In genomic region chr7:4626318-4626845, GRCh38 we compare ENCODE assay signal across 21 cellular contexts. TPM values are rescaled to one million over a fixed set of nuclear protein-coding genes. Genes with fewer than 3 reads are reported as not detected.
DNase-seq lines count a peak whose midpoint lies in the region; ATAC-seq, FAIRE-seq and TF ChIP-seq lines count a peak whose summit lies in the region.
"Had no signal": no experiment of that assay in that cellular context is flagged by ENCODE, and none has a peak within 500 bp of the region (broad histone marks: within the 10 kb centered on the region; RNA-seq: fewer than 3 reads in every experiment).

No MANE protein-coding gene starts in this region.

- intact Hi-C loops in right cardiac atrium (cut with DNase I) (no loop called here), Right ventricle myocardium inferior (cut with DNase I) (no loop called here), K562 (cut with micrococcal nuclease) (no loop called here), HepG2 (cut with micrococcal nuclease; ENCODE audit: unreplicated experiment) (no loop called here)

- FAIRE-seq in K562 (lab: Jason Lieb, UNC) (no peak), HepG2 (lab: Jason Lieb, UNC) (no peak)
- FAIRE-seq: A204.1, GM12892, GM18507, H1 had no signal

- H3K36me3 Mint-ChIP-seq in nephron progenitor cell (ENCODE audit: low read depth) = no peaks in the 10 kb centered on the region
- peaks cover 1% of the 10 kb centered on the region for H3K36me3 Mint-ChIP-seq in activated CD8-positive, alpha-beta memory T cell treated with anti-CD3 and anti-CD28 coated beads, Interleukin-2, amount 10 ng/mL, durations not matched to agents 7 days and 5 days

- no peak overlapping the region for H3K27ac Mint-ChIP-seq in nephron progenitor cell
- no peak overlapping the region for H3K27ac Mint-ChIP-seq in activated CD8-positive, alpha-beta memory T cell treated with anti-CD3 and anti-CD28 coated beads, Interleukin-2, amount 10 ng/mL, durations not matched to agents 7 days and 5 days
- H3K27ac Mint-ChIP-seq: CD4-positive, alpha-beta T cell; H9 had no signal

- H3K4me3 ChIP-seq in right cardiac atrium (ENCODE audit: low read length) = no peak overlapping the region
- H3K4me3 ChIP-seq in K562 = no peak overlapping the region
- no peak overlapping the region for H3K4me3 ChIP-seq in HepG2 (replicated peaks in 1 of 3; ENCODE audit: insufficient read depth in 1 of 3, low read depth in 2 of 3, low read length in 3 of 3)

- H4K20me1 ChIP-seq in K562 (replicated peaks; ENCODE audit: control insufficient read depth, insufficient read depth, low read length) = no peaks in the 10 kb centered on the region
- H4K20me1 ChIP-seq in HepG2 (ENCODE audit: insufficient read depth, low read length) = no peaks in the 10 kb centered on the region

- peak in 2 of 3 experiments; percentile 15 to 21; a peak in 1 of 6 replicates for TF ChIP-seq CTCF in K562 (IDR thresholded peaks at IDR 0.05 in 2 of 3, conservative IDR thresholded peaks at IDR 0.05 in 1 of 3; ENCODE audit: insufficient read depth in 2 of 3, low read depth in 1 of 3, low read length in 3 of 3)
- TF ChIP-seq CTCF in HepG2 (CRISPR knock-in tag; IDR thresholded peaks at IDR 0.05) = no peak
- no peak for TF ChIP-seq CTCF in nephron progenitor cell (IDR thresholded peaks at IDR 0.05)

- H2AFZ ChIP-seq in K562 (ENCODE audit: low read depth, low read length) (no peak overlapping the region), HepG2 (ENCODE audit: low read length) (no peak overlapping the region)

- no peaks in the 10 kb centered on the region for H3K36me3 ChIP-seq in K562 (ENCODE audit: control insufficient read depth, insufficient read depth, low read length)
- H3K36me3 ChIP-seq in HepG2 (replicated peaks in 1 of 2; ENCODE audit: control insufficient read depth in 1 of 2, insufficient read depth in 2 of 2, low read length in 2 of 2) = no peaks in the 10 kb centered on the region

- no peaks in the 10 kb centered on the region for H3K27me3 ChIP-seq in right cardiac atrium (ENCODE audit: control insufficient read depth, insufficient read depth)
- no peaks in the 10 kb centered on the region; a peak in 1 of 5 replicates for H3K27me3 ChIP-seq in K562 (ENCODE audit: control insufficient read depth in 2 of 2, insufficient read depth in 2 of 2, low read length in 2 of 2)
- H3K27me3 ChIP-seq in HepG2 (ENCODE audit: control insufficient read depth in 1 of 2, insufficient read depth in 2 of 2, low read length in 2 of 2) = no peaks in the 10 kb centered on the region

- H3K4me3 Mint-ChIP-seq in nephron progenitor cell = no peak overlapping the region
- H3K4me3 Mint-ChIP-seq in activated CD8-positive, alpha-beta memory T cell treated with anti-CD3 and anti-CD28 coated beads, Interleukin-2, amount 10 ng/mL, durations not matched to agents 7 days and 5 days = no peak overlapping the region
- H3K4me3 Mint-ChIP-seq: CD4-positive, alpha-beta T cell; H9 had no signal

- no peak overlapping the region for H3K4me2 ChIP-seq in K562 (ENCODE audit: insufficient read depth, low read length)
- H3K4me2 ChIP-seq in HepG2 (ENCODE audit: low read depth, low read length) = no peak overlapping the region

- peaks cover 10% of the 10 kb centered on the region for H3K4me1 Mint-ChIP-seq in nephron progenitor cell
- H3K4me1 Mint-ChIP-seq in activated CD8-positive, alpha-beta memory T cell treated with anti-CD3 and anti-CD28 coated beads, Interleukin-2, amount 10 ng/mL, durations not matched to agents 7 days and 5 days = no peaks in the 10 kb centered on the region

- CTCF ChIA-PET in K562 (lab: Yijun Ruan, JAX; ENCODE audit: low intra/inter-chr PET ratio) (no interaction called here), HepG2 (lab: Yijun Ruan, JAX; ENCODE audit: low intra/inter-chr PET ratio, low total read pairs) (no interaction called here)
- CTCF ChIA-PET in activated CD8-positive, alpha-beta memory T cell treated with anti-CD3 and anti-CD28 coated beads, Interleukin-2, amount 10 ng/mL, durations not matched to agents 7 days and 5 days (lab: Charles Lee) = no interaction called here

- in situ Hi-C loops in K562 (cut with MboI) (no loop called here), HepG2 (cut with HindIII; ENCODE audit: extremely low pct_ligation_motif_present, low pct_unique_long_range_greater_than_20kb) (no loop called here)

- no peaks in the 10 kb centered on the region for H3K79me2 ChIP-seq in K562 (ENCODE audit: control insufficient read depth, insufficient read depth, low read length)
- no peaks in the 10 kb centered on the region for H3K79me2 ChIP-seq in HepG2 (ENCODE audit: insufficient read depth, low read length)

- BruUV-seq in K562 (replicated peaks; lab: Mats Ljungman, UMichigan) (no TSS peak), HepG2 (replicated peaks; lab: Mats Ljungman, UMichigan) (no TSS peak)

- no peak for ATAC-seq in right cardiac atrium
- no peak for ATAC-seq in Right ventricle myocardium inferior
- ATAC-seq in K562 = peak; percentile 78
- ATAC-seq in HepG2 = peak; percentile 56; the same call in 1 of the 3 replicates
- ATAC-seq in HG03095 (IDR thresholded peaks at IDR 0.05; ENCODE audit: unreplicated experiment) = no peak
- no peak for ATAC-seq in activated CD8-positive, alpha-beta memory T cell treated with anti-CD3 and anti-CD28 coated beads, Interleukin-2, amount 10 ng/mL, durations not matched to agents 7 days and 5 days

- TF ChIP-seq POLR2A in K562 (conservative IDR thresholded peaks at IDR 0.05) (no peak), HepG2 (IDR thresholded peaks at IDR 0.05; ENCODE audit: insufficient read depth in 1 of 2, low read depth in 2 of 2, low read length in 2 of 2) (no peak)

- peaks cover 12% of the 10 kb centered on the region for H3K27me3 Mint-ChIP-seq in nephron progenitor cell (ENCODE audit: low read depth, poor library complexity)
- H3K27me3 Mint-ChIP-seq in activated CD8-positive, alpha-beta memory T cell treated with anti-CD3 and anti-CD28 coated beads, Interleukin-2, amount 10 ng/mL, durations not matched to agents 7 days and 5 days = no peaks in the 10 kb centered on the region
- H3K27me3 Mint-ChIP-seq: CD4-positive, alpha-beta T cell had no signal

- TF ChIP-seq RAD21 in K562 (CRISPR knock-in tag; conservative IDR thresholded peaks at IDR 0.05 in 1 of 2, IDR thresholded peaks at IDR 0.05 in 1 of 2) (no peak; a peak in 1 of 4 replicates), HepG2 (CRISPR knock-in tag; IDR thresholded peaks at IDR 0.05) (no peak)

- H3K9me3 ChIP-seq in right cardiac atrium (ENCODE audit: control insufficient read depth, low read length) (no peaks in the 10 kb centered on the region), K562 (replicated peaks; ENCODE audit: control insufficient read depth, insufficient read depth, low read depth, low read length) (peaks cover 6% of the 10 kb centered on the region; the same call in 1 of the 2 replicates), HepG2 (ENCODE audit: low read length) (peaks cover 9% of the 10 kb centered on the region)

- 86% methylated on average over 5 of the region's 5 CpGs for WGBS in right cardiac atrium
- 29% methylated on average over 5 of the region's 5 CpGs for WGBS in K562 (ENCODE audit: insufficient coverage, low coverage, missing lambda C conversion rate)
- WGBS in HepG2 (ENCODE audit: low lambda C conversion rate) = 75% methylated on average over 5 of the region's 5 CpGs

- no peak for TF ChIP-seq EP300 in K562 (IDR thresholded peaks at IDR 0.05; ENCODE audit: low read length)
- TF ChIP-seq EP300 in HepG2 (IDR thresholded peaks at IDR 0.05; ENCODE audit: low read depth in 2 of 2, low read length in 2 of 2) = no peak
- TF ChIP-seq EP300 in HepG2 (CRISPR knock-in tag; IDR thresholded peaks at IDR 0.05; ENCODE audit: borderline replicate concordance) = no peak

- POLR2A ChIA-PET in K562 (lab: Yijun Ruan, JAX) = interaction anchor here (0.6 to 1.0 kb wide), 2 partner anchors 57 to 67 kb away, joined by 3 read pairs; no protein-coding TSS in a partner anchor
- POLR2A ChIA-PET in HepG2 (lab: Yijun Ruan, JAX) = no interaction called here

- H3K9me1 ChIP-seq in K562 (ENCODE audit: control insufficient read depth, insufficient read depth, low read length) = no peaks in the 10 kb centered on the region

- H3K27ac ChIP-seq in right cardiac atrium (ENCODE audit: low read length) = peak overlapping the region; percentile 1
- no peak overlapping the region for H3K27ac ChIP-seq in K562 (ENCODE audit: extremely low read depth, low read depth, low read length)
- H3K27ac ChIP-seq in HepG2 (ENCODE audit: extremely low read length, insufficient read depth, low read length) = no peak overlapping the region
- H3K27ac ChIP-seq: C4-2B, HL-60 had no signal

- DNase-seq in right cardiac atrium = no peak
- no peak for DNase-seq in Right ventricle myocardium inferior (ENCODE audit: missing footprints)
- DNase-seq in K562 (ENCODE audit: extremely low read depth in 1 of 4, low spot score in 3 of 4) = no peak
- DNase-seq in HepG2 (ENCODE audit: low spot score) = no peak
- DNase-seq in nephron progenitor cell = no peak
- DNase-seq in activated CD8-positive, alpha-beta memory T cell treated with anti-CD3 and anti-CD28 coated beads, Interleukin-2, amount 10 ng/mL, durations not matched to agents 7 days and 5 days = no peak
- DNase-seq: ACHN; AML-193; CD4-positive, alpha-beta T cell; DMS153; DMS79; GDM1; H9; IMR-90 had no signal

- H3K9ac ChIP-seq in K562 (ENCODE audit: insufficient read depth in 1 of 2, low read depth in 2 of 2, low read length in 2 of 2) (no peak overlapping the region), HepG2 (ENCODE audit: insufficient read depth, low read depth, low read length) (no peak overlapping the region)

- H3K4me1 ChIP-seq in right cardiac atrium (ENCODE audit: control insufficient read depth, insufficient read depth, low read length) (no peaks in the 10 kb centered on the region), K562 (replicated peaks in 1 of 2; ENCODE audit: control insufficient read depth in 2 of 2, insufficient read depth in 2 of 2, low read length in 2 of 2) (peaks cover 0 to 13% of the 10 kb centered on the region in 2 experiments; a peak in 4 of 5 replicates), HepG2 (ENCODE audit: insufficient read depth, low read length) (peaks cover 25% of the 10 kb centered on the region)

- H3K9me3 Mint-ChIP-seq in nephron progenitor cell = peaks cover 28% of the 10 kb centered on the region
- H3K9me3 Mint-ChIP-seq in activated CD8-positive, alpha-beta memory T cell treated with anti-CD3 and anti-CD28 coated beads, Interleukin-2, amount 10 ng/mL, durations not matched to agents 7 days and 5 days (ENCODE audit: low read depth) = peaks cover 2% of the 10 kb centered on the region
- H3K9me3 Mint-ChIP-seq: CD4-positive, alpha-beta T cell had no signal

RNA-seq across cellular contexts. Expression of gene FOXK1, which starts 55.7 kb away (rescaled TPM):
- total RNA-seq in right cardiac atrium (10 to 100 TPM; 15.4 to 22.4 (median 20.3) TPM), Right ventricle myocardium inferior (16.8 TPM), K562 (2014; rRNA removed) (17.0 and 19.5 TPM in 2 replicates), K562 (2014; rRNA removed; fragmentation: Illumina TruSeq; extraction: Trizol) (8.1 and 9.1 TPM in 2 replicates), K562 (2015; rRNA removed; fragmentation: Illumina TruSeq; extraction: Trizol) (8.5 and 9.1 TPM in 2 replicates), K562 (2021) (42.2 and 45.5 TPM in 2 replicates), HepG2 (2016; rRNA removed; fragmentation: Illumina TruSeq; extraction: Trizol) (8.8 and 9.7 TPM in 2 replicates)
- polyA plus RNA-seq in right cardiac atrium (10.9 TPM), K562 (2011; rRNA removed) (2.9 and 4.2 TPM in 2 replicates), K562 (2014; fragmentation: Illumina TruSeq; extraction: Trizol) (5.0 and 6.8 TPM in 2 replicates), K562 (2014; fragmentation: Nextera tagmentation; extraction: Ambion mirVana) (under 1 TPM; 0.32 to 0.34 TPM), K562 (2014; rRNA removed) (11.8 TPM in 2 replicates), HepG2 (2011; rRNA removed) (4.6 and 4.7 TPM in 2 replicates)
- total RNA-seq in K562 (2011; cell fraction: chromatin; rRNA removed; ENCODE audit: low replicate concordance) = 35.6 and 74.5 TPM in 2 replicates
- 43.2 and 43.6 TPM in 2 replicates for total RNA-seq in K562 (2011; cell fraction: nucleolus; rRNA removed)
- 40.0 and 43.0 TPM in 2 replicates for total RNA-seq in K562 (2011; cell fraction: nucleoplasm; rRNA removed)
- polyA plus RNA-seq in K562 (2011; cell fraction: cytosol; rRNA removed) = 3.6 and 6.2 TPM in 2 replicates
- 7.9 and 12.0 TPM in 2 replicates for polyA plus RNA-seq in K562 (2011; cell fraction: nucleus; rRNA removed)
- polyA plus RNA-seq in K562 (2012) = 6.4 and 7.3 TPM in 2 replicates
- 6.7 and 8.7 TPM in 2 replicates for polyA minus RNA-seq in K562 (2011; rRNA and poly(A)+ RNA removed)
- polyA minus RNA-seq in K562 (2011; cell fraction: cytosol; rRNA and poly(A)+ RNA removed) = 21.3 and 27.0 TPM in 2 replicates
- polyA minus RNA-seq in K562 (2011; cell fraction: nucleus; rRNA and poly(A)+ RNA removed) = 9.7 and 11.6 TPM in 2 replicates
- total RNA-seq in HepG2 (2016; cell fraction: cytosol; rRNA removed; fragmentation: Illumina TruSeq; extraction: Trizol; ENCODE audit: low read depth) = 20.0 and 23.4 TPM in 2 replicates
- total RNA-seq in HepG2 (2016; cell fraction: insoluble cytoplasmic fraction; rRNA removed; fragmentation: Illumina TruSeq; extraction: Trizol) = 7.9 and 8.8 TPM in 2 replicates
- total RNA-seq in HepG2 (2016; cell fraction: membrane; rRNA removed; fragmentation: Illumina TruSeq; extraction: Trizol) = 8.0 and 8.3 TPM in 2 replicates
- total RNA-seq in HepG2 (2016; cell fraction: nucleus; rRNA removed; fragmentation: Illumina TruSeq; extraction: Trizol) = 9.2 and 12.0 TPM in 2 replicates
- polyA plus RNA-seq in HepG2 (2011; cell fraction: cytosol; rRNA removed) = 1.7 and 2.8 TPM in 2 replicates
- 17.7 and 24.7 TPM in 2 replicates for polyA plus RNA-seq in HepG2 (2011; cell fraction: nucleus; rRNA removed)
- 4.4 and 4.8 TPM in 2 replicates for polyA plus RNA-seq in HepG2 (2012)
- polyA plus RNA-seq in HepG2 (2016; cell fraction: cytosol; fragmentation: Illumina TruSeq; extraction: Trizol; ENCODE audit: low read depth) = 0.55 and 0.96 TPM in 2 replicates
- 3.9 and 5.8 TPM in 2 replicates for polyA plus RNA-seq in HepG2 (2016; cell fraction: insoluble cytoplasmic fraction; fragmentation: Illumina TruSeq; extraction: Trizol; ENCODE audit: low read depth)
- polyA plus RNA-seq in HepG2 (2016; cell fraction: membrane; fragmentation: Illumina TruSeq; extraction: Trizol; ENCODE audit: low read depth) = 0.41 and 0.84 TPM in 2 replicates
- 15.3 and 17.1 TPM in 2 replicates for polyA plus RNA-seq in HepG2 (2016; cell fraction: nucleus; fragmentation: Illumina TruSeq; extraction: Trizol; ENCODE audit: insufficient read depth, low read depth)
- 16.6 and 23.1 TPM in 2 replicates for polyA minus RNA-seq in HepG2 (2011; rRNA and poly(A)+ RNA removed; ENCODE audit: low replicate concordance)
- 12.9 and 14.4 TPM in 2 replicates for polyA minus RNA-seq in HepG2 (2011; cell fraction: cytosol; rRNA and poly(A)+ RNA removed)
- 16.2 and 17.8 TPM in 2 replicates for polyA minus RNA-seq in HepG2 (2011; cell fraction: nucleus; rRNA and poly(A)+ RNA removed)
- 10 to 100 TPM; 27.1 to 31.2 TPM for total RNA-seq in activated CD8-positive, alpha-beta memory T cell treated with anti-CD3 and anti-CD28 coated beads, Interleukin-2, amount 10 ng/mL, durations not matched to agents 7 days and 5 days

Comparison
In these comparisons a context has a peak if more than half of its experiments do, and no peak if none do; other contexts are left out.
1. ATAC-seq: peak in K562 (single experiment) and HepG2 (single experiment); none in right cardiac atrium (0 of 2), Right ventricle myocardium inferior (single experiment), HG03095 (single experiment) and activated CD8-positive, alpha-beta memory T cell treated with anti-CD3 and anti-CD28 coated beads, Interleukin-2, amount 10 ng/mL, durations not matched to agents 7 days and 5 days (single experiment).
2. CTCF ChIP-seq: peak in K562 (2 of 3); none in HepG2 (single experiment) and nephron progenitor cell (single experiment).